Comparison of ENCODE assay signal across 19 cellular contexts in the genomic region with DNA sequence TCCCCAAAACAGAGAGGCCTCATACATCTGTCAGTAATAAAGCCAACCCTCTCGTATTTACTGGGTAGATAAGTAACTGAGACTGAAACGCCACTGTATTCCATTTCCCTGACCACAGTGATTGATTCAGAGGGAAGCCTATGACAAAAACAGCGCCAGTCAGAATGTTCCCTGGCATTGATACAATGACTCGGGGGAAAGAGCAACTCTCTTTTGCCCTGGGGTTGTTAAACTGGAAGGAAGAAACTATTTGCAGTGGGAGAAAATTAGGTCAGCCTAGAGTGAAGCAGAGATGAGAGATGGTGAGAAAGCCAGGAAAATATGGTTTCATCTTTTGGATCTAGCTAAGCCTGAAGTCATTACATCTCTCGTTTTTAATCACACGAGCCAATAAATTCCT. TPM values are rescaled to one million over a fixed set of nuclear protein-coding genes. Genes with fewer than 3 reads are reported as not detected.
A peak's percentile ranks its signal among the peaks of the same experiment; 100 is the strongest.
DNase-seq lines count a peak whose midpoint lies in the region; ATAC-seq, FAIRE-seq and TF ChIP-seq lines count a peak whose summit lies in the region.
"Had no signal": no experiment of that assay in that cellular context is flagged by ENCODE, and none has a peak within 500 bp of the region (broad histone marks: within the 10 kb centered on the region; RNA-seq: fewer than 3 reads in every experiment).

No MANE protein-coding gene starts in this region.

- H3K79me2 ChIP-seq in astrocyte (ENCODE audit: insufficient read depth, low read length), result no peaks in the 10 kb centered on the region

- H3K9me3 ChIP-seq in astrocyte (ENCODE audit: insufficient read depth, low read depth, low read length), result no peaks in the 10 kb centered on the region
- H3K9me3 ChIP-seq: BE2C, Peyer's patch had no signal

- H3K36me3 ChIP-seq in astrocyte (ENCODE audit: insufficient read depth, low read length), result no peaks in the 10 kb centered on the region
- H3K36me3 ChIP-seq: BE2C, Peyer's patch had no signal

- ATAC-seq in left cardiac atrium (peak; percentile 12 to 65), HG03457 (IDR thresholded peaks at IDR 0.05; ENCODE audit: unreplicated experiment) (no peak)

- H3K4me1 ChIP-seq in astrocyte (ENCODE audit: insufficient read depth, low read length), result peaks cover 3% of the 10 kb centered on the region
- H3K4me1 ChIP-seq: BE2C, Peyer's patch had no signal

- no peak overlapping the region for H3K4me3 ChIP-seq in astrocyte (ENCODE audit: insufficient read depth, low read depth, low read length)
- H3K4me3 ChIP-seq in skeletal muscle cell (ENCODE audit: low read depth, low read length), result no peak overlapping the region
- H3K4me3 ChIP-seq: Peyer's patch had no signal

- peak; percentile 77 for FAIRE-seq in astrocyte (lab: Jason Lieb, UNC)
- FAIRE-seq: GM12892 had no signal

- peak; percentile 48 for DNase-seq in ELR (ENCODE audit: low read depth)
- no peak for DNase-seq in astrocyte (ENCODE audit: low read depth)
- no peak for DNase-seq in left cardiac atrium
- DNase-seq in skeletal muscle cell (ENCODE audit: low read depth), result peak; percentile 45
- DNase-seq in stimulated activated CD4-positive, alpha-beta T cell treated with anti-CD3 and anti-CD28 coated beads, Interleukin-1b, Interleukin-23, amount 100 ng/mL, for 48 hours, result no peak
- DNase-seq in inferior parietal cortex (ENCODE audit: extremely low spot score), result no peak
- DNase-seq in SHP77 (lab: John Stamatoyannopoulos, UW), result no peak
- DNase-seq: activated naive CD4-positive, alpha-beta T cell treated with anti-CD3 and anti-CD28 coated beads for 36 hours; BE2C; cerebellar nuclear complex; DMS79; erythroblast; immature natural killer cell; NCI-H1105 treated with DMSO at 0.1 percent for 48 hours; NCI-H510A treated with DMSO at 0.1 percent for 48 hours; nephron progenitor cell; Peyer's patch had no signal

- H3K9ac ChIP-seq in astrocyte (ENCODE audit: low read length), result no peak overlapping the region

- peaks cover 7% of the 10 kb centered on the region for H3K4me1 Mint-ChIP-seq in astrocyte (ENCODE audit: low read depth, unreplicated experiment)
- H3K4me1 Mint-ChIP-seq: immature natural killer cell had no signal

- H3K27ac ChIP-seq in astrocyte (ENCODE audit: low read depth, low read length), result no peak overlapping the region

- no peaks in the 10 kb centered on the region for H3K36me3 Mint-ChIP-seq in astrocyte (ENCODE audit: low read depth, unreplicated experiment)
- H3K36me3 Mint-ChIP-seq: immature natural killer cell had no signal

- peaks cover 9% of the 10 kb centered on the region for H3K9me3 Mint-ChIP-seq in astrocyte (ENCODE audit: unreplicated experiment)
- H3K9me3 Mint-ChIP-seq: activated naive CD4-positive, alpha-beta T cell treated with anti-CD3 and anti-CD28 coated beads for 36 hours had no signal

- no peak overlapping the region for H3K27ac Mint-ChIP-seq in astrocyte (ENCODE audit: unreplicated experiment)
- H3K27ac Mint-ChIP-seq: activated naive CD4-positive, alpha-beta T cell treated with anti-CD3 and anti-CD28 coated beads for 36 hours; immature natural killer cell; nephron progenitor cell had no signal

- intact Hi-C loops in left cardiac atrium (cut with DNase I), result no loop called here

- H2AFZ ChIP-seq in astrocyte (ENCODE audit: low read depth, low read length), result no peak overlapping the region

- no peak overlapping the region for H3K4me2 ChIP-seq in astrocyte (ENCODE audit: low read length)

- H4K20me1 ChIP-seq in astrocyte (ENCODE audit: insufficient read depth, low read length), result no peaks in the 10 kb centered on the region

- no peak for TF ChIP-seq CTCF in astrocyte (IDR thresholded peaks at IDR 0.05; ENCODE audit: insufficient read depth, low read depth, low read length)

- H3K4me3 Mint-ChIP-seq in astrocyte (ENCODE audit: unreplicated experiment), result no peak overlapping the region
- H3K4me3 Mint-ChIP-seq: activated naive CD4-positive, alpha-beta T cell treated with anti-CD3 and anti-CD28 coated beads for 36 hours; immature natural killer cell; nephron progenitor cell had no signal

- no peaks in the 10 kb centered on the region for H3K27me3 ChIP-seq in astrocyte (ENCODE audit: insufficient read depth, low read length)
- H3K27me3 ChIP-seq: BE2C, Peyer's patch had no signal

- H3K27me3 Mint-ChIP-seq in astrocyte (ENCODE audit: low read depth, unreplicated experiment), result peaks cover 5% of the 10 kb centered on the region

RNA-seq across cellular contexts. Expression of a gene that starts 48.6 kb away (rescaled TPM):
- 169 and 177 TPM in 2 replicates for total RNA-seq in astrocyte
- 10 to 100 TPM; 71.5 to 73.6 TPM for total RNA-seq in left cardiac atrium

Comparison
In these comparisons a context has a peak if more than half of its experiments do, and no peak if none do; other contexts are left out.
1. DNase-seq: peak in ELR (single experiment) and skeletal muscle cell (single experiment); none in astrocyte (single experiment), left cardiac atrium (single experiment), stimulated activated CD4-positive, alpha-beta T cell treated with anti-CD3 and anti-CD28 coated beads, Interleukin-1b, Interleukin-23, amount 100 ng/mL, for 48 hours (single experiment), inferior parietal cortex (single experiment) and SHP77 (0 of 2).